In the genomic region with DNA sequence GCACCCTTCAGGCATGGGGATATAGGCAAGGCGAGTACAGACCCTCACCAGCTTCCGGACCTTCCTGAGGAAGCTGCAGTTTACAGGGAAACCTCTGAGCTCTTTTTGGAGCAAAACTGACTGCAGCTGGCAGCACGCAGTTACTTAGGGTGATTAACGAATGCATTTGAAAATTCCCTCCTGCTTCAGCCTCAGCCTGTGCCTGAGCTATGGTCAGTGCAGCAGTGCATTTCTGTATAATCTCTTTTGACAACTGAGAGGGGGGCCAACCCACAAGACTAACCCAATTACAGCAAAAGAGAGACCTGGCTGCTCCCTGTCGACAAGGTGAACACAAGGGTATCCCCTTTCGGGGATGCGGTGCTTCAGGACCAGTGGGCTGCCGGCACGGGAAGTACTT, we compare ENCODE assay signal across 25 cellular contexts.
"Had no signal": no experiment of that assay in that cellular context is flagged by ENCODE, and none has a peak within 500 bp of the region (broad histone marks: within the 10 kb centered on the region; RNA-seq: fewer than 3 reads in every experiment).

No MANE protein-coding gene starts in this region.

- H3K4me1 ChIP-seq: gastrocnemius medialis, parathyroid adenoma, psoas muscle, right atrium auricular region, transverse colon had no signal

- DNase-seq: activated CD4-positive, alpha-beta T cell treated with anti-CD3 and anti-CD28 coated beads, Interleukin-2, amount 10 ng/mL, durations not matched to agents 7 days and 5 days; activated CD4-positive, CD25-positive, alpha-beta regulatory T cell treated with anti-CD3 and anti-CD28 coated beads, Interleukin-2, amount 50 U/mL, for 72 hours; activated CD8-positive, alpha-beta T cell treated with anti-CD3 and anti-CD28 coated beads for 36 hours; activated naive CD8-positive, alpha-beta T cell treated with anti-CD3 and anti-CD28 coated beads, Interleukin-2, amount 50 U/mL, for 24 hours; activated T-cell treated with anti-CD3 and anti-CD28 coated beads, Interleukin-2, amount 50 U/mL, for 48 hours; amygdala; caudate nucleus; cortex of kidney; effector memory CD8-positive, alpha-beta T cell; gastrocnemius medialis; glutamatergic neuron; left cardiac atrium; mammary epithelial cell; midbrain; naive thymus-derived CD4-positive, alpha-beta T cell; occipital lobe; psoas muscle; stimulated activated CD4-positive, alpha-beta T cell treated with anti-CD3 and anti-CD28 coated beads, Interleukin-15, amount 100 ng/mL, for 24 hours; stimulated activated CD4-positive, alpha-beta T cell treated with anti-CD3 and anti-CD28 coated beads, Interleukin-2, amount 100 ng/mL, for 24 hours; stimulated activated naive CD4-positive, alpha-beta T cell; T-helper 9 cell; transverse colon; WERI-Rb-1 had no signal

- H3K79me2 ChIP-seq: parathyroid adenoma had no signal

- H3K9me3 ChIP-seq: gastrocnemius medialis, psoas muscle, transverse colon had no signal

- H3K27ac ChIP-seq: gastrocnemius medialis, parathyroid adenoma, psoas muscle, right atrium auricular region, transverse colon, WERI-Rb-1 had no signal

- ATAC-seq: activated CD8-positive, alpha-beta T cell treated with anti-CD3 and anti-CD28 coated beads for 36 hours; activated naive CD8-positive, alpha-beta T cell treated with anti-CD3 and anti-CD28 coated beads, Interleukin-2, amount 50 U/mL, for 24 hours; effector memory CD8-positive, alpha-beta T cell; gastrocnemius medialis; left cardiac atrium; naive thymus-derived CD4-positive, alpha-beta T cell; psoas muscle had no signal

- H3K36me3 ChIP-seq: gastrocnemius medialis, right atrium auricular region, transverse colon, WERI-Rb-1 had no signal

- H3K27me3 ChIP-seq: gastrocnemius medialis, right atrium auricular region, transverse colon had no signal

- H3K9ac ChIP-seq: parathyroid adenoma had no signal

- H3K4me3 ChIP-seq: gastrocnemius medialis, psoas muscle, right atrium auricular region, transverse colon had no signal
